ENCODE assay signal across 1 cellular context in genomic region chr4:51894246-51894645, GRCh38.
TF ChIP-seq lines count a peak whose summit lies in the region.

No MANE protein-coding gene starts in this region.

TF ChIP-seq in IMR-90, 13 proteins besides CTCF, POLR2A, EP300 and RAD21 (continued from another document):
- TF ChIP-seq NFE2L2 (IDR thresholded peaks at IDR 0.05; ENCODE audit: low read depth, low read length) = no peak
- no peak for TF ChIP-seq MAFK (IDR thresholded peaks at IDR 0.05; ENCODE audit: low read depth, low read length)
- TF ChIP-seq RCOR1 (IDR thresholded peaks at IDR 0.05; ENCODE audit: insufficient replicate concordance, low read length) = no peak
- no peak for TF ChIP-seq USF2 (IDR thresholded peaks at IDR 0.05; ENCODE audit: low read depth, low read length)
- TF ChIP-seq SMC3 (IDR thresholded peaks at IDR 0.05; ENCODE audit: low read depth, low read length) = no peak
- TF ChIP-seq CHD1 (IDR thresholded peaks at IDR 0.05; ENCODE audit: low read depth, low read length) = no peak
TF ChIP-seq in IMR-90: peak in this region for 0.
